Comparison of ENCODE assay signal across 1 cellular context in the genomic region with DNA sequence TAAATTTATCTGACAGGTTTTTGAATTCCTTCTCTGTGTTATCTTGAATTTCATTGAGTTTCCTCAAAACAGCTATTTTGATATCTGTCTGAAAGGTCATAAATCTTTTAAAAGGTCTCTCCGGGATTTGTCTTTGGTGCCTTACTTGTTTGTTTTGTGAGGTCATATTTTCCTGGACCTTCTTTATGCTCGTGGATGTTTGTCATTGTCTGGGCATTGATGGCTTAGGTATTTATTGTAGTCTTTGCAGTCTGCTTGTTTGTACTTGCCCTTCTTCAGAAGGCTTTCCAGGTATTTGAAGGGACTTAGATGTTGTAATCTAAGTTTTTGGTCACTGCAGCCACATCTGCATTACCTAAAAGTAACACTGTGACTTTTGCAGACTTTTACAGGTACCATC.
A peak's percentile ranks its signal among the peaks of the same experiment; 100 is the strongest.
TF ChIP-seq lines count a peak whose summit lies in the region.

No MANE protein-coding gene starts in this region.

TF ChIP-seq in HEK293, 187 proteins besides CTCF, POLR2A, EP300 and RAD21 (continued from another document and continues in another):
- TF ChIP-seq, protein P1, sequence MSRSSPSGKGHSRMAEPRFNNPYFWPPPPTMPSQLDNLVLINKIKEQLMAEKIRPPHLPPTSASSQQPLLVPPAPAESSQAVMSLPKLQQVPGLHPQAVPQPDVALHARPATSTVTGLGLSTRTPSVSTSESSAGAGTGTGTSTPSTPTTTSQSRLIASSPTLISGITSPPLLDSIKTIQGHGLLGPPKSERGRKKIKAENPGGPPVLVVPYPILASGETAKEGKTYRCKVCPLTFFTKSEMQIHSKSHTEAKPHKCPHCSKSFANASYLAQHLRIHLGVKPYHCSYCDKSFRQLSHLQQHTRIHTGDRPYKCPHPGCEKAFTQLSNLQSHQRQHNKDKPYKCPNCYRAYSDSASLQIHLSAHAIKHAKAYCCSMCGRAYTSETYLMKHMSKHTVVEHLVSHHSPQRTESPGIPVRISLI (tag by site-specific recombination; IDR thresholded peaks at IDR 0.05), result peak; percentile 83
- TF ChIP-seq ZNF184 (tag by site-specific recombination; IDR thresholded peaks at IDR 0.05) (no peak), ZNF621 (tag by site-specific recombination; IDR thresholded peaks at IDR 0.05) (no peak), ZNF280D (tag by site-specific recombination; IDR thresholded peaks at IDR 0.05) (no peak), ZNF785 (tag by site-specific recombination; IDR thresholded peaks at IDR 0.05) (no peak), ZSCAN23 (tag by site-specific recombination; IDR thresholded peaks at IDR 0.05) (peak; percentile 85), ZNF223 (tag by site-specific recombination; IDR thresholded peaks at IDR 0.05) (0 out of 2 replicates have a peak, but pooled peaks have one; percentile 42), ZNF510 (tag by site-specific recombination; IDR thresholded peaks at IDR 0.05; ENCODE audit: insufficient replicate concordance) (no peak), ZNF561 (tag by site-specific recombination; IDR thresholded peaks at IDR 0.05; ENCODE audit: borderline replicate concordance) (0 out of 2 replicates have a peak, but pooled peaks have one; percentile 50), RBAK (tag by site-specific recombination; IDR thresholded peaks at IDR 0.05) (no peak), ZNF423 (tag by site-specific recombination; IDR thresholded peaks at IDR 0.05) (no peak), ZNF302 (tag by site-specific recombination; IDR thresholded peaks at IDR 0.05; ENCODE audit: low read depth) (no peak), ZNF530 (tag by site-specific recombination; IDR thresholded peaks at IDR 0.05; ENCODE audit: low read depth) (no peak), ZNF155 (tag by site-specific recombination; IDR thresholded peaks at IDR 0.05) (no peak), ZNF548 (tag by site-specific recombination; IDR thresholded peaks at IDR 0.05) (no peak), ZSCAN30 (tag by site-specific recombination; IDR thresholded peaks at IDR 0.05) (no peak), PRDM1 (tag by site-specific recombination; IDR thresholded peaks at IDR 0.05) (no peak), ZNF311 (tag by site-specific recombination; IDR thresholded peaks at IDR 0.05; ENCODE audit: borderline replicate concordance) (no peak), ZNF23 (tag by site-specific recombination; IDR thresholded peaks at IDR 0.05; ENCODE audit: borderline replicate concordance) (no peak), ZNF629 (tag by site-specific recombination; IDR thresholded peaks at IDR 0.05) (peak; percentile 86), ZNF837 (tag by site-specific recombination; IDR thresholded peaks at IDR 0.05) (no peak), ZNF610 (tag by site-specific recombination; IDR thresholded peaks at IDR 0.05; ENCODE audit: borderline replicate concordance) (no peak), ZNF830 (tag by site-specific recombination; IDR thresholded peaks at IDR 0.05; ENCODE audit: low read depth) (no peak), ZNF174 (tag by site-specific recombination; IDR thresholded peaks at IDR 0.05) (no peak), ZNF416 (tag by site-specific recombination; IDR thresholded peaks at IDR 0.05) (no peak), ZNF670 (tag by site-specific recombination; IDR thresholded peaks at IDR 0.05; ENCODE audit: low read depth) (no peak), ZNF138 (tag by site-specific recombination; IDR thresholded peaks at IDR 0.05; ENCODE audit: borderline replicate concordance) (no peak), ZNF391 (tag by site-specific recombination; IDR thresholded peaks at IDR 0.05; ENCODE audit: borderline replicate concordance, low read depth) (peak; percentile 64; the same call in 1 of the 2 replicates), ZNF664 (tag by site-specific recombination; IDR thresholded peaks at IDR 0.05) (no peak), ZNF114 (tag by site-specific recombination; IDR thresholded peaks at IDR 0.05) (no peak)
- TF ChIP-seq, protein P2, sequence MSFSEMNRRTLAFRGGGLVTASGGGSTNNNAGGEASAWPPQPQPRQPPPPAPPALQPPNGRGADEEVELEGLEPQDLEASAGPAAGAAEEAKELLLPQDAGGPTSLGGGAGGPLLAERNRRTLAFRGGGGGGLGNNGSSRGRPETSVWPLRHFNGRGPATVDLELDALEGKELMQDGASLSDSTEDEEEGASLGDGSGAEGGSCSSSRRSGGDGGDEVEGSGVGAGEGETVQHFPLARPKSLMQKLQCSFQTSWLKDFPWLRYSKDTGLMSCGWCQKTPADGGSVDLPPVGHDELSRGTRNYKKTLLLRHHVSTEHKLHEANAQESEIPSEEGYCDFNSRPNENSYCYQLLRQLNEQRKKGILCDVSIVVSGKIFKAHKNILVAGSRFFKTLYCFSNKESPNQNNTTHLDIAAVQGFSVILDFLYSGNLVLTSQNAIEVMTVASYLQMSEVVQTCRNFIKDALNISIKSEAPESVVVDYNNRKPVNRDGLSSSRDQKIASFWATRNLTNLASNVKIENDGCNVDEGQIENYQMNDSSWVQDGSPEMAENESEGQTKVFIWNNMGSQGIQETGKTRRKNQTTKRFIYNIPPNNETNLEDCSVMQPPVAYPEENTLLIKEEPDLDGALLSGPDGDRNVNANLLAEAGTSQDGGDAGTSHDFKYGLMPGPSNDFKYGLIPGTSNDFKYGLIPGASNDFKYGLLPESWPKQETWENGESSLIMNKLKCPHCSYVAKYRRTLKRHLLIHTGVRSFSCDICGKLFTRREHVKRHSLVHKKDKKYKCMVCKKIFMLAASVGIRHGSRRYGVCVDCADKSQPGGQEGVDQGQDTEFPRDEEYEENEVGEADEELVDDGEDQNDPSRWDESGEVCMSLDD (tag by site-specific recombination; IDR thresholded peaks at IDR 0.05), result no peak
- TF ChIP-seq, protein P3, sequence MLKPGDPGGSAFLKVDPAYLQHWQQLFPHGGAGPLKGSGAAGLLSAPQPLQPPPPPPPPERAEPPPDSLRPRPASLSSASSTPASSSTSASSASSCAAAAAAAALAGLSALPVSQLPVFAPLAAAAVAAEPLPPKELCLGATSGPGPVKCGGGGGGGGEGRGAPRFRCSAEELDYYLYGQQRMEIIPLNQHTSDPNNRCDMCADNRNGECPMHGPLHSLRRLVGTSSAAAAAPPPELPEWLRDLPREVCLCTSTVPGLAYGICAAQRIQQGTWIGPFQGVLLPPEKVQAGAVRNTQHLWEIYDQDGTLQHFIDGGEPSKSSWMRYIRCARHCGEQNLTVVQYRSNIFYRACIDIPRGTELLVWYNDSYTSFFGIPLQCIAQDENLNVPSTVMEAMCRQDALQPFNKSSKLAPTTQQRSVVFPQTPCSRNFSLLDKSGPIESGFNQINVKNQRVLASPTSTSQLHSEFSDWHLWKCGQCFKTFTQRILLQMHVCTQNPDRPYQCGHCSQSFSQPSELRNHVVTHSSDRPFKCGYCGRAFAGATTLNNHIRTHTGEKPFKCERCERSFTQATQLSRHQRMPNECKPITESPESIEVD (tag by site-specific recombination; IDR thresholded peaks at IDR 0.05), result peak; percentile 85
- TF ChIP-seq, protein P4, sequence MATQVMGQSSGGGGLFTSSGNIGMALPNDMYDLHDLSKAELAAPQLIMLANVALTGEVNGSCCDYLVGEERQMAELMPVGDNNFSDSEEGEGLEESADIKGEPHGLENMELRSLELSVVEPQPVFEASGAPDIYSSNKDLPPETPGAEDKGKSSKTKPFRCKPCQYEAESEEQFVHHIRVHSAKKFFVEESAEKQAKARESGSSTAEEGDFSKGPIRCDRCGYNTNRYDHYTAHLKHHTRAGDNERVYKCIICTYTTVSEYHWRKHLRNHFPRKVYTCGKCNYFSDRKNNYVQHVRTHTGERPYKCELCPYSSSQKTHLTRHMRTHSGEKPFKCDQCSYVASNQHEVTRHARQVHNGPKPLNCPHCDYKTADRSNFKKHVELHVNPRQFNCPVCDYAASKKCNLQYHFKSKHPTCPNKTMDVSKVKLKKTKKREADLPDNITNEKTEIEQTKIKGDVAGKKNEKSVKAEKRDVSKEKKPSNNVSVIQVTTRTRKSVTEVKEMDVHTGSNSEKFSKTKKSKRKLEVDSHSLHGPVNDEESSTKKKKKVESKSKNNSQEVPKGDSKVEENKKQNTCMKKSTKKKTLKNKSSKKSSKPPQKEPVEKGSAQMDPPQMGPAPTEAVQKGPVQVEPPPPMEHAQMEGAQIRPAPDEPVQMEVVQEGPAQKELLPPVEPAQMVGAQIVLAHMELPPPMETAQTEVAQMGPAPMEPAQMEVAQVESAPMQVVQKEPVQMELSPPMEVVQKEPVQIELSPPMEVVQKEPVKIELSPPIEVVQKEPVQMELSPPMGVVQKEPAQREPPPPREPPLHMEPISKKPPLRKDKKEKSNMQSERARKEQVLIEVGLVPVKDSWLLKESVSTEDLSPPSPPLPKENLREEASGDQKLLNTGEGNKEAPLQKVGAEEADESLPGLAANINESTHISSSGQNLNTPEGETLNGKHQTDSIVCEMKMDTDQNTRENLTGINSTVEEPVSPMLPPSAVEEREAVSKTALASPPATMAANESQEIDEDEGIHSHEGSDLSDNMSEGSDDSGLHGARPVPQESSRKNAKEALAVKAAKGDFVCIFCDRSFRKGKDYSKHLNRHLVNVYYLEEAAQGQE (tag by site-specific recombination; IDR thresholded peaks at IDR 0.05), result no peak
- TF ChIP-seq, protein P5, sequence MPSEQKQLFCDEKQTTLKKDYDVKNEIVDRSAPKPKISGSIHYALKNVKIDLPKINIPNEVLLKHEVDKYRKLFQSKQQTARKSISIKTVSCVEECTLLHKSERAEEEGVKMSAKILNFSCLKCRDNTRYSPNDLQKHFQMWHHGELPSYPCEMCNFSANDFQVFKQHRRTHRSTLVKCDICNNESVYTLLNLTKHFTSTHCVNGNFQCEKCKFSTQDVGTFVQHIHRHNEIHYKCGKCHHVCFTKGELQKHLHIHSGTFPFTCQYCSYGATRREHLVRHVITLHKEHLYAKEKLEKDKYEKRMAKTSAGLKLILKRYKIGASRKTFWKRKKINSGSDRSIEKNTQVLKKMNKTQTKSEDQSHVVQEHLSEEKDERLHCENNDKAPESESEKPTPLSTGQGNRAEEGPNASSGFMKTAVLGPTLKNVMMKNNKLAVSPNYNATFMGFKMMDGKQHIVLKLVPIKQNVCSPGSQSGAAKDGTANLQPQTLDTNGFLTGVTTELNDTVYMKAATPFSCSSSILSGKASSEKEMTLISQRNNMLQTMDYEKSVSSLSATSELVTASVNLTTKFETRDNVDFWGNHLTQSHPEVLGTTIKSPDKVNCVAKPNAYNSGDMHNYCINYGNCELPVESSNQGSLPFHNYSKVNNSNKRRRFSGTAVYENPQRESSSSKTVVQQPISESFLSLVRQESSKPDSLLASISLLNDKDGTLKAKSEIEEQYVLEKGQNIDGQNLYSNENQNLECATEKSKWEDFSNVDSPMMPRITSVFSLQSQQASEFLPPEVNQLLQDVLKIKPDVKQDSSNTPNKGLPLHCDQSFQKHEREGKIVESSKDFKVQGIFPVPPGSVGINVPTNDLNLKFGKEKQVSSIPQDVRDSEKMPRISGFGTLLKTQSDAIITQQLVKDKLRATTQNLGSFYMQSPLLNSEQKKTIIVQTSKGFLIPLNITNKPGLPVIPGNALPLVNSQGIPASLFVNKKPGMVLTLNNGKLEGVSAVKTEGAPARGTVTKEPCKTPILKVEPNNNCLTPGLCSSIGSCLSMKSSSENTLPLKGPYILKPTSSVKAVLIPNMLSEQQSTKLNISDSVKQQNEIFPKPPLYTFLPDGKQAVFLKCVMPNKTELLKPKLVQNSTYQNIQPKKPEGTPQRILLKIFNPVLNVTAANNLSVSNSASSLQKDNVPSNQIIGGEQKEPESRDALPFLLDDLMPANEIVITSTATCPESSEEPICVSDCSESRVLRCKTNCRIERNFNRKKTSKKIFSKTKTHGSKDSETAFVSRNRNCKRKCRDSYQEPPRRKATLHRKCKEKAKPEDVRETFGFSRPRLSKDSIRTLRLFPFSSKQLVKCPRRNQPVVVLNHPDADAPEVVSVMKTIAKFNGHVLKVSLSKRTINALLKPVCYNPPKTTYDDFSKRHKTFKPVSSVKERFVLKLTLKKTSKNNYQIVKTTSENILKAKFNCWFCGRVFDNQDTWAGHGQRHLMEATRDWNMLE (tag by site-specific recombination; conservative IDR thresholded peaks at IDR 0.05; ENCODE audit: low read depth), result 0 out of 2 replicates have a peak, but pooled peaks have one; percentile 29
- TF ChIP-seq, protein P6, sequence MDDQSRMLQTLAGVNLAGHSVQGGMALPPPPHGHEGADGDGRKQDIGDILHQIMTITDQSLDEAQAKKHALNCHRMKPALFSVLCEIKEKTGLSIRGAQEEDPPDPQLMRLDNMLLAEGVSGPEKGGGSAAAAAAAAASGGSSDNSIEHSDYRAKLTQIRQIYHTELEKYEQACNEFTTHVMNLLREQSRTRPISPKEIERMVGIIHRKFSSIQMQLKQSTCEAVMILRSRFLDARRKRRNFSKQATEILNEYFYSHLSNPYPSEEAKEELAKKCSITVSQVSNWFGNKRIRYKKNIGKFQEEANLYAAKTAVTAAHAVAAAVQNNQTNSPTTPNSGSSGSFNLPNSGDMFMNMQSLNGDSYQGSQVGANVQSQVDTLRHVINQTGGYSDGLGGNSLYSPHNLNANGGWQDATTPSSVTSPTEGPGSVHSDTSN (CRISPR knock-in tag; IDR thresholded peaks at IDR 0.05), result no peak
- TF ChIP-seq, protein P7, sequence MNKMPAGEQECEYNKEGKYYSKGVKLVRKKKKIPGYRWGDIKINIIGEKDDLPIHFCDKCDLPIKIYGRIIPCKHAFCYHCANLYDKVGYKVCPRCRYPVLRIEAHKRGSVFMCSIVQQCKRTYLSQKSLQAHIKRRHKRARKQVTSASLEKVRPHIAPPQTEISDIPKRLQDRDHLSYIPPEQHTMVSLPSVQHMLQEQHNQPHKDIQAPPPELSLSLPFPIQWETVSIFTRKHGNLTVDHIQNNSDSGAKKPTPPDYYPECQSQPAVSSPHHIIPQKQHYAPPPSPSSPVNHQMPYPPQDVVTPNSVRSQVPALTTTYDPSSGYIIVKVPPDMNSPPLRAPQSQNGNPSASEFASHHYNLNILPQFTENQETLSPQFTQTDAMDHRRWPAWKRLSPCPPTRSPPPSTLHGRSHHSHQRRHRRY (tag by site-specific recombination; IDR thresholded peaks at IDR 0.05), result no peak
